In genomic region chr1:183306317-183307042, GRCh38 we compare ENCODE assay signal across 9 cellular contexts.
A peak's percentile ranks its signal among the peaks of the same experiment; 100 is the strongest.
DNase-seq lines count a peak whose midpoint lies in the region; ATAC-seq and TF ChIP-seq lines count a peak whose summit lies in the region.
"Had no signal": no experiment of that assay in that cellular context is flagged by ENCODE, and none has a peak within 500 bp of the region (broad histone marks: within the 10 kb centered on the region; RNA-seq: fewer than 3 reads in every experiment).

No MANE protein-coding gene starts in this region.

- POLR2A ChIA-PET in RWPE1 (lab: Yijun Ruan, JAX; ENCODE audit: low non-redundant PET), result no interaction called here

- CTCF ChIA-PET in RWPE1 (lab: Yijun Ruan, JAX), result interaction anchor here (0.7 to 1.7 kb wide), 4 partner anchors 12 to 25 kb away, joined by 3 to 9 read pairs (median 8); no protein-coding TSS in a partner anchor

- H3F3A ChIP-seq in GM23338 (replicated peaks; ENCODE audit: low read depth), result no peaks in the 10 kb centered on the region

- no peaks in the 10 kb centered on the region for H3K79me2 ChIP-seq in GM23338 (replicated peaks; ENCODE audit: insufficient read depth)

- ATAC-seq in GM23338 (peak; percentile 69), HG03565 (IDR thresholded peaks at IDR 0.05; ENCODE audit: unreplicated experiment) (no peak), GM18498 (IDR thresholded peaks at IDR 0.05; ENCODE audit: unreplicated experiment) (no peak), HG03571 (IDR thresholded peaks at IDR 0.05; ENCODE audit: unreplicated experiment) (no peak)

- H3K4me3 ChIP-seq in GM23338, result no peak overlapping the region

- TF ChIP-seq CTCF in C4-2B (conservative IDR thresholded peaks at IDR 0.05) (peak; percentile 63), GM23338 (conservative IDR thresholded peaks at IDR 0.05; ENCODE audit: low read depth in 2 of 2) (peak; percentile 46 to 72), RWPE1 (conservative IDR thresholded peaks at IDR 0.05; ENCODE audit: low read depth) (0 out of 2 replicates have a peak, but pooled peaks have one; percentile 8)

- H3K27ac ChIP-seq in C4-2B (no peak overlapping the region), GM23338 (ENCODE audit: low read depth) (no peak overlapping the region), RWPE1 (no peak overlapping the region)

- no peaks in the 10 kb centered on the region for H4K20me1 ChIP-seq in GM23338 (replicated peaks; ENCODE audit: insufficient read depth)

- H3K4me3 Mint-ChIP-seq in GM23338, result no peak overlapping the region

- H3K4me1 Mint-ChIP-seq in GM23338, result peaks cover 46% of the 10 kb centered on the region

- no peaks in the 10 kb centered on the region for H3K9me3 Mint-ChIP-seq in GM23338

- H2AFZ ChIP-seq in GM23338, result no peak overlapping the region

- DNase-seq in GM23338 (ENCODE audit: low spot score), result peak; percentile 82
- peak; percentile 21 for DNase-seq in RWPE1 (ENCODE audit: low spot score)
- DNase-seq in iPS-NIHi11 (ENCODE audit: low spot score), result peak; percentile 46
- DNase-seq in NCI-H1105 treated with DMSO at 0.1 percent for 48 hours (lab: John Stamatoyannopoulos, UW), result no peak
- DNase-seq: NCI-H1048 had no signal

- peaks cover 34% of the 10 kb centered on the region for H3K4me1 ChIP-seq in GM23338 (ENCODE audit: insufficient read depth)

- peaks cover 15% of the 10 kb centered on the region for H3K27me3 Mint-ChIP-seq in GM23338 (ENCODE audit: insufficient read depth, low read depth, poor library complexity)

- 0 out of 2 replicates have a peak, but pooled peaks cover 1% of the 10 kb centered on the region for H3K9me2 ChIP-seq in GM23338 (ENCODE audit: insufficient read depth)

- no peak overlapping the region for H3K27ac Mint-ChIP-seq in GM23338

- no peaks in the 10 kb centered on the region for H3K36me3 ChIP-seq in GM23338 (ENCODE audit: insufficient read depth)

- H3K4me2 ChIP-seq in GM23338, result no peak overlapping the region

- H3K36me3 Mint-ChIP-seq in GM23338 (ENCODE audit: low read depth), result no peaks in the 10 kb centered on the region; the same call in 2 of the 3 replicates

- H3K27me3 ChIP-seq in GM23338 (ENCODE audit: insufficient read depth), result no peaks in the 10 kb centered on the region

TF ChIP-seq in GM23338, 12 proteins besides CTCF, POLR2A, EP300 and RAD21:
- TF ChIP-seq STAT1 (IDR thresholded peaks at IDR 0.05; ENCODE audit: unreplicated experiment) (no peak), POLR2AphosphoS5 (IDR thresholded peaks at IDR 0.05; ENCODE audit: low read depth) (no peak), CREB1 (CRISPR knock-in tag; IDR thresholded peaks at IDR 0.05; ENCODE audit: low read depth) (no peak), ZNF331 (CRISPR knock-in tag; IDR thresholded peaks at IDR 0.05; ENCODE audit: low read depth) (no peak), EZH2phosphoT487 (IDR thresholded peaks at IDR 0.05; ENCODE audit: unreplicated experiment) (no peak), ZNF114 (CRISPR knock-in tag; IDR thresholded peaks at IDR 0.05) (no peak)

Comparison
In these comparisons a context has a peak if more than half of its experiments do, and no peak if none do; other contexts are left out.
1. CTCF ChIP-seq: peak in every context shown above with its lines; median percentile 63 in C4-2B; 59 in GM23338; 8 in RWPE1.